In genomic region chr15:27512281-27513001, GRCh38 we compare ENCODE assay signal across 18 cellular contexts.
DNase-seq lines count a peak whose midpoint lies in the region; ATAC-seq and TF ChIP-seq lines count a peak whose summit lies in the region.
"Had no signal": no experiment of that assay in that cellular context is flagged by ENCODE, and none has a peak within 500 bp of the region (broad histone marks: within the 10 kb centered on the region; RNA-seq: fewer than 3 reads in every experiment).

No MANE protein-coding gene starts in this region.

- H2AFZ ChIP-seq in GM23338 = no peak overlapping the region
- H2AFZ ChIP-seq: GM23248 had no signal

- no peak for TF ChIP-seq CTCF in GM23338 (conservative IDR thresholded peaks at IDR 0.05; ENCODE audit: low read depth in 2 of 2)
- TF ChIP-seq CTCF in WTC11 (IDR thresholded peaks at IDR 0.05) = no peak

- H3F3A ChIP-seq in GM23338 (replicated peaks; ENCODE audit: low read depth) = no peaks in the 10 kb centered on the region

- H3K4me3 Mint-ChIP-seq in GM23338 = no peak overlapping the region
- H3K4me3 Mint-ChIP-seq in WTC11 = no peak overlapping the region
- H3K4me3 Mint-ChIP-seq: B cell; CD8-positive, alpha-beta T cell; H9 had no signal

- H3K36me3 ChIP-seq in GM23338 (ENCODE audit: insufficient read depth) = peaks cover 9% of the 10 kb centered on the region; the same call in 1 of the 2 replicates
- H3K36me3 ChIP-seq: BLaER1 treated with 17β-estradiol and CSF1 and Interleukin-3, amounts not matched to agents 10 nM and 100 nM had no signal

- ATAC-seq in GM23338 = peak; percentile 90
- ATAC-seq in WTC11 = peak; percentile 52
- ATAC-seq in left lobe of liver = peak; percentile 74
- ATAC-seq: A549; CD8-positive, alpha-beta T cell; K562 had no signal

- no peak overlapping the region for H3K4me2 ChIP-seq in GM23338
- H3K4me2 ChIP-seq: A549; BLaER1 treated with 17β-estradiol and CSF1 and Interleukin-3, amounts not matched to agents 10 nM and 100 nM had no signal

- H3K4me1 ChIP-seq in GM23338 (ENCODE audit: insufficient read depth) = no peaks in the 10 kb centered on the region
- H3K4me1 ChIP-seq: A549 had no signal

- no peaks in the 10 kb centered on the region for H4K20me1 ChIP-seq in GM23338 (replicated peaks; ENCODE audit: insufficient read depth)
- H4K20me1 ChIP-seq: BLaER1 treated with 17β-estradiol and CSF1 and Interleukin-3, amounts not matched to agents 10 nM and 100 nM had no signal

- no peaks in the 10 kb centered on the region for H3K27me3 ChIP-seq in GM23338 (ENCODE audit: insufficient read depth)
- H3K27me3 ChIP-seq: BLaER1 treated with 17β-estradiol and CSF1 and Interleukin-3, amounts not matched to agents 10 nM and 100 nM had no signal

- H3K79me2 ChIP-seq in GM23338 (replicated peaks; ENCODE audit: insufficient read depth) = no peaks in the 10 kb centered on the region

- CTCF ChIA-PET in WTC11 (lab: Charles Lee) = interaction anchor here (1.8 kb wide), 1 partner anchor 15 kb away, joined by 4 read pairs; no protein-coding TSS in a partner anchor

- DNase-seq in GM23338 (ENCODE audit: low spot score) (no peak), WTC11 (ENCODE audit: low spot score) (no peak), epithelial cell of prostate (ENCODE audit: low read depth, low spot score) (peak; percentile 37), left lobe of liver (ENCODE audit: low spot score) (no peak), HPDE6-E6E7 (ENCODE audit: extremely low spot score) (no peak), NCI-H1105 treated with DMSO at 0.1 percent for 48 hours (lab: John Stamatoyannopoulos, UW) (no peak), NCI-H345 (lab: John Stamatoyannopoulos, UW) (no peak)
- DNase-seq: CD8-positive, alpha-beta T cell; COR-L47; DMS 273 treated with DMSO at 0.1 percent for 48 hours; GM23248; H9; IMR-90 had no signal

- H3K4me1 Mint-ChIP-seq in GM23338 = peaks cover 9% of the 10 kb centered on the region; the same call in 2 of the 3 replicates
- H3K4me1 Mint-ChIP-seq in WTC11 = peaks cover 13% of the 10 kb centered on the region
- H3K4me1 Mint-ChIP-seq: B cell had no signal

- POLR2A ChIA-PET in WTC11 (lab: Charles Lee) = no interaction called here

- H3K27ac ChIP-seq in GM23338 (ENCODE audit: low read depth) = no peak overlapping the region
- peak overlapping the region; percentile 21 for H3K27ac ChIP-seq in epithelial cell of prostate
- H3K27ac ChIP-seq: 22Rv1; A549; BLaER1 treated with 17β-estradiol and CSF1 and Interleukin-3, amounts not matched to agents 10 nM and 100 nM; GM23248 had no signal

- peaks cover 23% of the 10 kb centered on the region for H3K36me3 Mint-ChIP-seq in GM23338 (ENCODE audit: low read depth)
- peaks cover 36% of the 10 kb centered on the region for H3K36me3 Mint-ChIP-seq in WTC11
- H3K36me3 Mint-ChIP-seq: CD8-positive, alpha-beta T cell had no signal

- H3K27me3 Mint-ChIP-seq in GM23338 (ENCODE audit: insufficient read depth, low read depth, poor library complexity) (peaks cover 4% of the 10 kb centered on the region), WTC11 (ENCODE audit: low read depth) (peaks cover 3% of the 10 kb centered on the region; the same call in 1 of the 2 replicates)
- H3K27me3 Mint-ChIP-seq: B cell had no signal

- H3K9me2 ChIP-seq in GM23338 (ENCODE audit: insufficient read depth) = 0 out of 2 replicates have a peak, but pooled peaks cover 6% of the 10 kb centered on the region

- H3K27ac Mint-ChIP-seq in GM23338 (no peak overlapping the region), WTC11 (no peak overlapping the region)
- H3K27ac Mint-ChIP-seq: B cell; CD8-positive, alpha-beta T cell; H9 had no signal

- H3K4me3 ChIP-seq in GM23338 = no peak overlapping the region
- H3K4me3 ChIP-seq: A549; BLaER1 treated with 17β-estradiol and CSF1 and Interleukin-3, amounts not matched to agents 10 nM and 100 nM; GM23248; K562 had no signal

- H3K9me3 Mint-ChIP-seq in GM23338 (peaks cover 32% of the 10 kb centered on the region), WTC11 (peaks cover 56% of the 10 kb centered on the region)

TF ChIP-seq in GM23338, 12 proteins besides CTCF, POLR2A, EP300 and RAD21:
- TF ChIP-seq EZH2 (IDR thresholded peaks at IDR 0.05; ENCODE audit: low read depth, unreplicated experiment) (no peak), ZNF114 (CRISPR knock-in tag; IDR thresholded peaks at IDR 0.05) (no peak)

TF ChIP-seq in WTC11, 78 proteins besides CTCF, POLR2A, EP300 and RAD21:
- TF ChIP-seq RORB (CRISPR knock-in tag; IDR thresholded peaks at IDR 0.05) = no peak
- peak; percentile 95 for TF ChIP-seq ZNF423 (CRISPR knock-in tag; IDR thresholded peaks at IDR 0.05)
- no peak for TF ChIP-seq ZMAT4 (CRISPR knock-in tag; IDR thresholded peaks at IDR 0.05)
- no peak for TF ChIP-seq RELA (CRISPR knock-in tag; IDR thresholded peaks at IDR 0.05; ENCODE audit: borderline replicate concordance)
- TF ChIP-seq, protein P1, sequence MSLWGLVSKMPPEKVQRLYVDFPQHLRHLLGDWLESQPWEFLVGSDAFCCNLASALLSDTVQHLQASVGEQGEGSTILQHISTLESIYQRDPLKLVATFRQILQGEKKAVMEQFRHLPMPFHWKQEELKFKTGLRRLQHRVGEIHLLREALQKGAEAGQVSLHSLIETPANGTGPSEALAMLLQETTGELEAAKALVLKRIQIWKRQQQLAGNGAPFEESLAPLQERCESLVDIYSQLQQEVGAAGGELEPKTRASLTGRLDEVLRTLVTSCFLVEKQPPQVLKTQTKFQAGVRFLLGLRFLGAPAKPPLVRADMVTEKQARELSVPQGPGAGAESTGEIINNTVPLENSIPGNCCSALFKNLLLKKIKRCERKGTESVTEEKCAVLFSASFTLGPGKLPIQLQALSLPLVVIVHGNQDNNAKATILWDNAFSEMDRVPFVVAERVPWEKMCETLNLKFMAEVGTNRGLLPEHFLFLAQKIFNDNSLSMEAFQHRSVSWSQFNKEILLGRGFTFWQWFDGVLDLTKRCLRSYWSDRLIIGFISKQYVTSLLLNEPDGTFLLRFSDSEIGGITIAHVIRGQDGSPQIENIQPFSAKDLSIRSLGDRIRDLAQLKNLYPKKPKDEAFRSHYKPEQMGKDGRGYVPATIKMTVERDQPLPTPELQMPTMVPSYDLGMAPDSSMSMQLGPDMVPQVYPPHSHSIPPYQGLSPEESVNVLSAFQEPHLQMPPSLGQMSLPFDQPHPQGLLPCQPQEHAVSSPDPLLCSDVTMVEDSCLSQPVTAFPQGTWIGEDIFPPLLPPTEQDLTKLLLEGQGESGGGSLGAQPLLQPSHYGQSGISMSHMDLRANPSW (CRISPR knock-in tag; conservative IDR thresholded peaks at IDR 0.05; ENCODE audit: low read depth) = no peak
- 0 out of 2 replicates have a peak, but pooled peaks have one; percentile 28 for TF ChIP-seq GABPB1 (CRISPR knock-in tag; IDR thresholded peaks at IDR 0.05)
- no peak for TF ChIP-seq ZNF219 (CRISPR knock-in tag; IDR thresholded peaks at IDR 0.05; ENCODE audit: borderline replicate concordance)
- no peak for TF ChIP-seq PREB (CRISPR knock-in tag; IDR thresholded peaks at IDR 0.05; ENCODE audit: borderline replicate concordance)
- TF ChIP-seq NFATC4 (CRISPR knock-in tag; IDR thresholded peaks at IDR 0.05) = no peak
- no peak for TF ChIP-seq E2F1 (CRISPR knock-in tag; IDR thresholded peaks at IDR 0.05)
- no peak for TF ChIP-seq SP1 (CRISPR knock-in tag; conservative IDR thresholded peaks at IDR 0.05)
- no peak for TF ChIP-seq NFE2L1 (CRISPR knock-in tag; IDR thresholded peaks at IDR 0.05)
